ENCODE assay signal across 18 cellular contexts in genomic region chr4:135839712-135840111, GRCh38.
DNase-seq lines count a peak whose midpoint lies in the region; ATAC-seq and TF ChIP-seq lines count a peak whose summit lies in the region.
"Had no signal": no experiment of that assay in that cellular context is flagged by ENCODE, and none has a peak within 500 bp of the region (broad histone marks: within the 10 kb centered on the region; RNA-seq: fewer than 3 reads in every experiment).

No MANE protein-coding gene starts in this region.

- H3K9me3 ChIP-seq in neuron (ENCODE audit: low read length) = no peaks in the 10 kb centered on the region
- H3K9me3 ChIP-seq in heart right ventricle = peaks cover 0 to 5% (median 0%) of the 10 kb centered on the region in 11 donors
- H3K9me3 ChIP-seq in hepatocyte (ENCODE audit: low read depth) = no peaks in the 10 kb centered on the region
- H3K9me3 ChIP-seq: A549; BLaER1 treated with 17β-estradiol and CSF1 and Interleukin-3, amounts not matched to agents 10 nM and 100 nM; Caco-2 had no signal

- H3K27ac ChIP-seq in heart right ventricle (no peak overlapping the region), hepatocyte (no peak overlapping the region)
- H3K27ac ChIP-seq: 22Rv1; BLaER1 treated with 17β-estradiol and CSF1 and Interleukin-3, amounts not matched to agents 10 nM and 100 nM; C4-2B had no signal

- intact Hi-C loops in heart right ventricle (cut with DNase I) = no loop called here

- no peak for ATAC-seq in heart right ventricle
- ATAC-seq: CD8-positive, alpha-beta T cell had no signal

- no peak overlapping the region for H3K4me2 ChIP-seq in hepatocyte
- H3K4me2 ChIP-seq: BLaER1 treated with 17β-estradiol and CSF1 and Interleukin-3, amounts not matched to agents 10 nM and 100 nM had no signal

- TF ChIP-seq CTCF in heart right ventricle (IDR thresholded peaks at IDR 0.05) (no peak), hepatocyte (IDR thresholded peaks at IDR 0.05; ENCODE audit: poor library complexity) (no peak)

- no peaks in the 10 kb centered on the region for H3K9me2 ChIP-seq in hepatocyte (replicated peaks; ENCODE audit: insufficient read depth)

- no peak overlapping the region for H3K4me3 ChIP-seq in neuron (ENCODE audit: low read length)
- H3K4me3 ChIP-seq in heart right ventricle = no peak overlapping the region
- no peak overlapping the region for H3K4me3 ChIP-seq in hepatocyte
- H3K4me3 ChIP-seq: A549; BLaER1 treated with 17β-estradiol and CSF1 and Interleukin-3, amounts not matched to agents 10 nM and 100 nM; GM12878 had no signal

- H3K27me3 ChIP-seq in neuron (ENCODE audit: insufficient read depth, low read length) = no peaks in the 10 kb centered on the region
- no peaks in the 10 kb centered on the region for H3K27me3 ChIP-seq in heart right ventricle
- no peaks in the 10 kb centered on the region for H3K27me3 ChIP-seq in hepatocyte
- H3K27me3 ChIP-seq: BLaER1 treated with 17β-estradiol and CSF1 and Interleukin-3, amounts not matched to agents 10 nM and 100 nM had no signal

- H2AFZ ChIP-seq in neuron (ENCODE audit: low read depth, low read length) (peak overlapping the region; percentile 31), hepatocyte (no peak overlapping the region)

- no peaks in the 10 kb centered on the region for H3K36me3 ChIP-seq in neuron (ENCODE audit: insufficient read depth, low read length)
- H3K36me3 ChIP-seq in heart right ventricle = no peaks in the 10 kb centered on the region
- H3K36me3 ChIP-seq in hepatocyte (replicated peaks; ENCODE audit: insufficient read depth, low read depth) = no peaks in the 10 kb centered on the region
- H3K36me3 ChIP-seq: BLaER1 treated with 17β-estradiol and CSF1 and Interleukin-3, amounts not matched to agents 10 nM and 100 nM had no signal

- no peaks in the 10 kb centered on the region for H3K79me2 ChIP-seq in hepatocyte

- H3K4me1 ChIP-seq in neuron (ENCODE audit: insufficient read depth, low read length) (peaks cover 12% of the 10 kb centered on the region), heart right ventricle (no peaks in the 10 kb centered on the region), hepatocyte (ENCODE audit: insufficient read depth) (no peaks in the 10 kb centered on the region)
- H3K4me1 ChIP-seq: Caco-2 had no signal

- no peaks in the 10 kb centered on the region for H4K20me1 ChIP-seq in hepatocyte (ENCODE audit: insufficient read depth, poor library complexity, severe bottlenecking)
- H4K20me1 ChIP-seq: BLaER1 treated with 17β-estradiol and CSF1 and Interleukin-3, amounts not matched to agents 10 nM and 100 nM had no signal

- DNase-seq in DMS53 (lab: John Stamatoyannopoulos, UW) (peak; percentile 13), DMS53 treated with DMSO at 0.1 percent for 48 hours (lab: John Stamatoyannopoulos, UW; ENCODE audit: unreplicated experiment) (no peak), heart right ventricle (no peak), hepatocyte (ENCODE audit: low spot score) (no peak)
- DNase-seq: AML-193; Calu3; CD4-positive, alpha-beta T cell; CD8-positive, alpha-beta T cell; DND-41; EL; GDM1 had no signal

- WGBS in heart right ventricle, 2 donors = 84 to 92% methylated on average over 2 of the region's 2 CpGs
- WGBS in hepatocyte (ENCODE audit: low lambda C conversion rate, missing lambda C conversion rate) = 97% methylated on average over 2 of the region's 2 CpGs
